1 cellular context compared by ENCODE assay signal in genomic region chr3:184388936-184389230, GRCh38.
A peak's percentile ranks its signal among the peaks of the same experiment; 100 is the strongest.
TF ChIP-seq lines count a peak whose summit lies in the region.

No MANE protein-coding gene starts in this region.

TF ChIP-seq in K562, 482 proteins besides CTCF, POLR2A, EP300 and RAD21:
- TF ChIP-seq ZKSCAN3 (CRISPR knock-in tag; IDR thresholded peaks at IDR 0.05) (no peak), ZNF511 (CRISPR knock-in tag; IDR thresholded peaks at IDR 0.05) (no peak), ZNF695 (CRISPR knock-in tag; IDR thresholded peaks at IDR 0.05) (no peak), ZNF263 (CRISPR knock-in tag; IDR thresholded peaks at IDR 0.05; ENCODE audit: borderline replicate concordance) (peak; percentile 74)
